ENCODE assay signal across 8 cellular contexts in the genomic region with DNA sequence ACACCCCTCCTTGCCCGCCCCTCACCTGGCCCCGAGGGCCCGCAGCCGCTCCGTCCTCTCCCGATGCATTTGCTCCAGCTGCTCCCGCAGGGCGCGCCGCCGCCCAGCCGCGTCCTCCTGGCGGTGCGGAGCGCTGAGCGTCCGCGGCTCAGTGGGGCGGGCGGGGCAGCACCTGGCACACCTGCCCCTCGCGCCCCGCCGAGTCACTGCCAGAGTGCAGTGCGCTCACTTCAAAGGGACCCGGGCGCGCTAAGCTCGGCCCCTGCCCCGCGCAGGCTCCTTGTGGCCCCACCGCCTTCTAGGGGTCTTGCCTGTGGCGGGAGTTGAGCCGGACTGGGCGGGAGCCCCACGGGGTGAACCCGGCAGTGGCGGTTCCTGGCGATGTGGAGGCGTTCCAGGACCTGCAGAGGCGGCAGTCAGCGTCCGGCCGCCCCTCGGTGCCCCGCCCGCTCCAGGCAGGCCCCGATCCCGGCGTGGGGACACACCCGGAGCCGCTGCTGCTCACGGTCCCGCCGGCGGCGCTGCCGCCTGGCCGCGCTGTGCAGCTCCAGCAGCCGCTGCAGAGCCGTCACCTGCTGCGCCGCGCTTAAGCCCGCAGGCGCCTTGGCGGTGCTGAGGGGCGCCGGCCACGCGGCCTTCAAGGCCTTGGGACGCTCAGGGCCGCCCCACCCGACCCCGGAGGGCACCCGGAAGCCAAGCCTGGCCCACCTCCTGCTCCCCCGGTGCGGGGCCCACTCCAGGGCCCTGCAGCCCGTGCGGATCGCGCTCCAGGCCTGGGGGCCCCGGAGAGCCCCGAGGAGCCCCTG. TPM values are rescaled to one million over a fixed set of nuclear protein-coding genes. Genes with fewer than 3 reads are reported as not detected.
A peak's percentile ranks its signal among the peaks of the same experiment; 100 is the strongest.
DNase-seq lines count a peak whose midpoint lies in the region; TF ChIP-seq lines count a peak whose summit lies in the region.

No MANE protein-coding gene starts in this region.

- no peaks in the 10 kb centered on the region for H4K20me1 ChIP-seq in H9 (ENCODE audit: control insufficient read depth, insufficient read depth, insufficient read length)

- H3K27ac ChIP-seq in H9 (ENCODE audit: insufficient read length, low read depth, low read length) = no peak overlapping the region
- no peak overlapping the region for H3K27ac ChIP-seq in uterus

- peak; percentile 1 for DNase-seq in GF-D8 (lab: John Stamatoyannopoulos, UW)
- DNase-seq in H9 = peak; percentile 63
- peak; percentile 48 for DNase-seq in NCI-H2196 (lab: John Stamatoyannopoulos, UW; ENCODE audit: unreplicated experiment)
- DNase-seq in activated T-helper 1 cell treated with anti-CD3 and anti-CD28 coated beads, Interleukin-12 subunit alpha, Interleukin-12 subunit beta, Interleukin-2, Interleukin-4 antibody, amounts not matched to agents 30 ng/mL and 10 ng/mL and 1 ng/mL, durations not matched to agents 14 hours and 24 hours and 36 hours (ENCODE audit: low spot score) = peak; percentile 35
- peak; percentile 29 for DNase-seq in fibroblast of villous mesenchyme (ENCODE audit: low read depth)
- peak in 1 of 2 donors; percentile 45 for DNase-seq in uterus
- DNase-seq in cerebellar cortex (ENCODE audit: low spot score) = no peak

- H3K27me3 ChIP-seq in H9 (ENCODE audit: insufficient read depth, low read length) (peaks cover 11% of the 10 kb centered on the region; the same call in 1 of the 2 replicates), neuron (ENCODE audit: insufficient read depth, low read length) (peaks cover under 1% of the 10 kb centered on the region), uterus (no peaks in the 10 kb centered on the region)

- peaks cover 52% of the 10 kb centered on the region for H3K27me3 Mint-ChIP-seq in H9 (ENCODE audit: low read depth)
- H3K27me3 Mint-ChIP-seq in activated T-helper 1 cell treated with anti-CD3 and anti-CD28 coated beads, Interleukin-12 subunit alpha, Interleukin-12 subunit beta, Interleukin-2, Interleukin-4 antibody, amounts not matched to agents 30 ng/mL and 10 ng/mL and 1 ng/mL, durations not matched to agents 14 hours and 24 hours and 36 hours (ENCODE audit: insufficient read depth) = peaks cover 19% of the 10 kb centered on the region

- no peak overlapping the region for H3K18ac ChIP-seq in H9 (ENCODE audit: insufficient read length, low read depth, low read length)

- no peaks in the 10 kb centered on the region for H3K79me2 ChIP-seq in H9 (ENCODE audit: insufficient read depth, low read length)

- no peaks in the 10 kb centered on the region; a peak in 1 of 5 replicates for H3K9me3 Mint-ChIP-seq in H9
- no peaks in the 10 kb centered on the region for H3K9me3 Mint-ChIP-seq in activated T-helper 1 cell treated with anti-CD3 and anti-CD28 coated beads, Interleukin-12 subunit alpha, Interleukin-12 subunit beta, Interleukin-2, Interleukin-4 antibody, amounts not matched to agents 30 ng/mL and 10 ng/mL and 1 ng/mL, durations not matched to agents 14 hours and 24 hours and 36 hours

- peak in 1 of 2 donors; percentile 11 for TF ChIP-seq POLR2A in uterus (IDR thresholded peaks at IDR 0.05)

- peak overlapping the region; percentile 56 to 77 for H3K4me3 Mint-ChIP-seq in H9
- H3K4me3 Mint-ChIP-seq in activated T-helper 1 cell treated with anti-CD3 and anti-CD28 coated beads, Interleukin-12 subunit alpha, Interleukin-12 subunit beta, Interleukin-2, Interleukin-4 antibody, amounts not matched to agents 30 ng/mL and 10 ng/mL and 1 ng/mL, durations not matched to agents 14 hours and 24 hours and 36 hours = no peak overlapping the region

- H3K9me3 ChIP-seq in H9 (ENCODE audit: control insufficient read depth, low read depth, low read length) (no peaks in the 10 kb centered on the region), neuron (ENCODE audit: low read length) (no peaks in the 10 kb centered on the region), uterus (no peaks in the 10 kb centered on the region)

- TF ChIP-seq CTCF in H9 (conservative IDR thresholded peaks at IDR 0.05) (0 out of 3 replicates have a peak, but pooled peaks have one; percentile 14), fibroblast of villous mesenchyme (IDR thresholded peaks at IDR 0.05; ENCODE audit: insufficient read depth, low read depth, low read length) (no peak), uterus (IDR thresholded peaks at IDR 0.05) (peak in 2 of 4 experiments; percentile 31 to 49)

- H3K4me1 ChIP-seq in H9 (ENCODE audit: insufficient read depth, low read length) = no peaks in the 10 kb centered on the region
- peaks cover 4% of the 10 kb centered on the region for H3K4me1 ChIP-seq in neuron (ENCODE audit: insufficient read depth, low read length)
- H3K4me1 ChIP-seq in uterus = peaks cover 0 to 11% of the 10 kb centered on the region in 2 donors

- no peak overlapping the region for H2AFZ ChIP-seq in H9 (ENCODE audit: low read length)
- H2AFZ ChIP-seq in neuron (ENCODE audit: low read depth, low read length) = peak overlapping the region; percentile 58

- H2BK12ac ChIP-seq in H9 (ENCODE audit: insufficient read length, low read depth, low read length) = no peak overlapping the region

- H3K9ac ChIP-seq in H9 (ENCODE audit: extremely low read depth, insufficient read length, low read length) = no peak overlapping the region

- H3K4me3 ChIP-seq in fibroblast of villous mesenchyme (ENCODE audit: low read depth, low read length) = peak overlapping the region; percentile 50
- peak overlapping the region; percentile 38 for H3K4me3 ChIP-seq in neuron (ENCODE audit: low read length)
- H3K4me3 ChIP-seq in uterus = peak overlapping the region; percentile 37 to 38

- H2BK20ac ChIP-seq in H9 (ENCODE audit: low read depth, low read length, poor library complexity, severe bottlenecking) = no peak overlapping the region

- no peak overlapping the region for H3K56ac ChIP-seq in H9 (ENCODE audit: insufficient read length, low read depth, low read length)

- H3K4ac ChIP-seq in H9 (ENCODE audit: low read depth, low read length) = no peak overlapping the region

- H4K5ac ChIP-seq in H9 (ENCODE audit: insufficient read length, low read depth, low read length) = no peak overlapping the region

- H3K27ac Mint-ChIP-seq in H9 = no peak overlapping the region
- no peak overlapping the region for H3K27ac Mint-ChIP-seq in activated T-helper 1 cell treated with anti-CD3 and anti-CD28 coated beads, Interleukin-12 subunit alpha, Interleukin-12 subunit beta, Interleukin-2, Interleukin-4 antibody, amounts not matched to agents 30 ng/mL and 10 ng/mL and 1 ng/mL, durations not matched to agents 14 hours and 24 hours and 36 hours

- peaks cover 12 to 18% (median 15%) of the 10 kb centered on the region in 3 experiments for H3K36me3 Mint-ChIP-seq in H9 (ENCODE audit: insufficient read depth in 1 of 3, low read depth in 3 of 3)
- peaks cover 24% of the 10 kb centered on the region for H3K36me3 Mint-ChIP-seq in activated T-helper 1 cell treated with anti-CD3 and anti-CD28 coated beads, Interleukin-12 subunit alpha, Interleukin-12 subunit beta, Interleukin-2, Interleukin-4 antibody, amounts not matched to agents 30 ng/mL and 10 ng/mL and 1 ng/mL, durations not matched to agents 14 hours and 24 hours and 36 hours (ENCODE audit: low read depth)

- no peaks in the 10 kb centered on the region for H3K79me1 ChIP-seq in H9 (ENCODE audit: insufficient read depth, low read depth, low read length, poor library complexity, severe bottlenecking)

- no CpG with 5 or more reads among the region's 86 CpGs for WGBS in H9 (ENCODE audit: extremely low coverage, insufficient read length, low lambda C conversion rate)

- H4K8ac ChIP-seq in H9 (replicated peaks; ENCODE audit: insufficient read length, low read depth, low read length) = no peak overlapping the region

- peaks cover 16% of the 10 kb centered on the region for H3K36me3 ChIP-seq in neuron (ENCODE audit: insufficient read depth, low read length)
- H3K36me3 ChIP-seq in uterus = no peaks in the 10 kb centered on the region

- peaks cover 12% of the 10 kb centered on the region for H3K23me2 ChIP-seq in H9 (ENCODE audit: insufficient read length, low read depth, low read length, poor library complexity, severe bottlenecking)

- H2BK120ac ChIP-seq in H9 (ENCODE audit: low read depth, low read length, poor library complexity, severe bottlenecking) = no peak overlapping the region

- peaks cover 23 to 28% of the 10 kb centered on the region in 2 experiments for H3K4me1 Mint-ChIP-seq in H9
- H3K4me1 Mint-ChIP-seq in activated T-helper 1 cell treated with anti-CD3 and anti-CD28 coated beads, Interleukin-12 subunit alpha, Interleukin-12 subunit beta, Interleukin-2, Interleukin-4 antibody, amounts not matched to agents 30 ng/mL and 10 ng/mL and 1 ng/mL, durations not matched to agents 14 hours and 24 hours and 36 hours (ENCODE audit: low read depth) = peaks cover 6% of the 10 kb centered on the region

- H3K23ac ChIP-seq in H9 (ENCODE audit: insufficient read length, low read depth, low read length) = no peak overlapping the region

- intact Hi-C loops in activated T-helper 1 cell treated with anti-CD3 and anti-CD28 coated beads, Interleukin-12 subunit alpha, Interleukin-12 subunit beta, Interleukin-2, Interleukin-4 antibody, amounts not matched to agents 30 ng/mL and 10 ng/mL and 1 ng/mL, durations not matched to agents 14 hours and 24 hours and 36 hours (cut with micrococcal nuclease) = no loop called here
- intact Hi-C loops in uterus (cut with DNase I; ENCODE audit: low total_unique reads) = no loop called here

- no peak overlapping the region for H2AK5ac ChIP-seq in H9 (ENCODE audit: insufficient read length, low read length)

- H2BK5ac ChIP-seq in H9 (ENCODE audit: insufficient read length, low read length) = no peak overlapping the region

- H3K4me2 ChIP-seq in H9 (ENCODE audit: insufficient read depth, insufficient read length, low read length) = peak overlapping the region; percentile 39

- no peak overlapping the region for H2BK15ac ChIP-seq in H9 (ENCODE audit: low read depth, low read length)

- H3K14ac ChIP-seq in H9 (ENCODE audit: insufficient read depth, low read length) = no peak overlapping the region

- H4K91ac ChIP-seq in H9 (ENCODE audit: insufficient read length, low read depth, low read length) = no peak overlapping the region

- no peak overlapping the region for H3T11ph ChIP-seq in H9 (ENCODE audit: low read length)

RNA-seq across cellular contexts. Expression of a gene that starts 6.7 kb away (rescaled TPM):
- total RNA-seq in H9 (2021) (115 and 117 TPM in 2 replicates), fibroblast of villous mesenchyme (73.1 and 82.5 TPM in 2 replicates), uterus (100 to 1,000 TPM in 1 of 4 donors, 10 to 100 TPM in 3; 31.2 to 137 (median 61.3) TPM)
- 131 and 134 TPM in 2 replicates for total RNA-seq in activated T-helper 1 cell treated with anti-CD3 and anti-CD28 coated beads, Interleukin-12 subunit alpha, Interleukin-12 subunit beta, Interleukin-2, Interleukin-4 antibody, amounts not matched to agents 30 ng/mL and 10 ng/mL and 1 ng/mL, durations not matched to agents 14 hours and 24 hours and 36 hours

RNA-seq across cellular contexts. Expression of a gene that starts 39.1 kb away (rescaled TPM):
- total RNA-seq in H9 (2021) (12.2 and 12.5 TPM in 2 replicates), fibroblast of villous mesenchyme (185 and 202 TPM in 2 replicates), uterus (100 to 1,000 TPM in 2 of 4 donors, 10 to 100 TPM in 2; 16.5 to 126 (median 105) TPM)
- 0.03 and 0.07 TPM in 2 replicates for total RNA-seq in activated T-helper 1 cell treated with anti-CD3 and anti-CD28 coated beads, Interleukin-12 subunit alpha, Interleukin-12 subunit beta, Interleukin-2, Interleukin-4 antibody, amounts not matched to agents 30 ng/mL and 10 ng/mL and 1 ng/mL, durations not matched to agents 14 hours and 24 hours and 36 hours

RNA-seq across cellular contexts. Expression of a gene that starts 41.2 kb away (rescaled TPM):
- total RNA-seq in H9 (2021) (4.8 and 5.3 TPM in 2 replicates), fibroblast of villous mesenchyme (under 0.01 TPM in 1 of 2 replicates, not detected in the other), uterus (1 to 10 TPM in 1 of 4 donors, under 1 TPM in 1, not detected in 2; 0.18 to 3.5 TPM)
- total RNA-seq in activated T-helper 1 cell treated with anti-CD3 and anti-CD28 coated beads, Interleukin-12 subunit alpha, Interleukin-12 subunit beta, Interleukin-2, Interleukin-4 antibody, amounts not matched to agents 30 ng/mL and 10 ng/mL and 1 ng/mL, durations not matched to agents 14 hours and 24 hours and 36 hours = not detected in 2 replicates

Comparison
In these comparisons a context has a peak if more than half of its experiments do, and no peak if none do; other contexts are left out.
1. RNA of a gene that starts 39.1 kb away (total RNA-seq): 185 to 202 TPM in fibroblast of villous mesenchyme, 16.5 to 126 TPM in uterus and 12.2 to 12.5 TPM in H9; 0.03 to 0.07 TPM in activated T-helper 1 cell treated with anti-CD3 and anti-CD28 coated beads, Interleukin-12 subunit alpha, Interleukin-12 subunit beta, Interleukin-2, Interleukin-4 antibody, amounts not matched to agents 30 ng/mL and 10 ng/mL and 1 ng/mL, durations not matched to agents 14 hours and 24 hours and 36 hours; every median in the first group is over 10 times any median in the second.
2. Peak in every context shown above with its lines, with median percentiles within 50 percentile points of each other: H3K4me3 ChIP-seq.